17 cellular contexts compared by ENCODE assay signal in the genomic region with DNA sequence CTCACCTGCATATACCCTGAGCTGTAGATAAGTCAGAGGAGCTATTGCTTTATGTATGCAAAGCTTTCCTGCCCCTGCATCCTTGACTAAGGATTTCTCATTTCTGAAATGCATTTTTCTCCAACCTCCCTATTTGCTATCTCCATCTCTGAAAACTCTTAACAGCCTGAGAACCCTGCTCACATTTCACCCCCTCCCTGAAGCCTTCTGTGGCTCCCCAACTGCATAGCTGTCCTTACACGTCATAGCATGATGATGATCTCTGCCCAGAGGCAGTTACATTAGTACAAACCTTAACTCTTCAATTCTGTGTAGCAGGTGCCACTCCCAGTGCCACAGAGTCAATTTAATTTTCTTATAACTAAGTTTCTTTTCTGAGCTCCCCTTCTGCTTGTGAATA.
DNase-seq lines count a peak whose midpoint lies in the region; ATAC-seq and FAIRE-seq lines count a peak whose summit lies in the region.
"Had no signal": no experiment of that assay in that cellular context is flagged by ENCODE, and none has a peak within 500 bp of the region (broad histone marks: within the 10 kb centered on the region; RNA-seq: fewer than 3 reads in every experiment).

No MANE protein-coding gene starts in this region.

- H3K14ac ChIP-seq in neuronal stem cell (ENCODE audit: low read length) = no peak overlapping the region

- no peak overlapping the region for H3K23ac ChIP-seq in neuronal stem cell (ENCODE audit: low read depth, low read length, poor library complexity)

- no peak overlapping the region for H2BK5ac ChIP-seq in neuronal stem cell (ENCODE audit: low read length)

- H3K4me1 ChIP-seq in SJCRH30 (peaks cover 43% of the 10 kb centered on the region), neuronal stem cell (ENCODE audit: control insufficient read depth in 2 of 2, insufficient read depth in 1 of 2, low read depth in 1 of 2, low read length in 2 of 2) (peaks cover 6 to 8% of the 10 kb centered on the region in 2 donors)
- H3K4me1 ChIP-seq: gastroesophageal sphincter, upper lobe of left lung had no signal

- no peak overlapping the region for H2BK120ac ChIP-seq in neuronal stem cell (ENCODE audit: low read depth, low read length)

- H3K9ac ChIP-seq in neuronal stem cell (ENCODE audit: low read depth, low read length, poor library complexity) = no peak overlapping the region

- ATAC-seq in HG02885 (IDR thresholded peaks at IDR 0.05; ENCODE audit: poor library complexity, unreplicated experiment) = no peak
- ATAC-seq: effector memory CD8-positive, alpha-beta T cell; gastroesophageal sphincter had no signal

- H2AK5ac ChIP-seq in neuronal stem cell (ENCODE audit: low read depth, low read length) = no peak overlapping the region

- H3K36me3 ChIP-seq in SJCRH30 (no peaks in the 10 kb centered on the region), neuronal stem cell (replicated peaks in 1 of 2; ENCODE audit: control insufficient read depth in 2 of 2, insufficient read depth in 2 of 2, low read length in 2 of 2) (no peaks in the 10 kb centered on the region)
- H3K36me3 ChIP-seq: gastroesophageal sphincter, upper lobe of left lung had no signal

- no peaks in the 10 kb centered on the region for H3K27me3 ChIP-seq in SJCRH30
- no peaks in the 10 kb centered on the region for H3K27me3 ChIP-seq in neuronal stem cell (ENCODE audit: control insufficient read depth in 3 of 3, insufficient read depth in 3 of 3, low read depth in 1 of 3, low read length in 3 of 3)
- H3K27me3 ChIP-seq: gastroesophageal sphincter, upper lobe of left lung had no signal

- FAIRE-seq in urothelium cell line (lab: Jason Lieb, UNC) = no peak

- H3K4me2 ChIP-seq in neuronal stem cell (ENCODE audit: insufficient read depth, low read length, poor library complexity, severe bottlenecking) = no peak overlapping the region

- no peak overlapping the region for H3K18ac ChIP-seq in neuronal stem cell (ENCODE audit: low read length)

- no peaks in the 10 kb centered on the region for H3K79me1 ChIP-seq in neuronal stem cell (ENCODE audit: low read depth, low read length)

- no CpG with 5 or more reads among the region's 1 CpG for WGBS in neuronal stem cell (ENCODE audit: extremely low coverage in 2 of 2, insufficient read length in 2 of 2, insufficient replicate concordance in 1 of 2), 2 donors

- H4K91ac ChIP-seq in neuronal stem cell (ENCODE audit: low read depth, low read length, poor library complexity) = no peak overlapping the region

- no peak overlapping the region for H2AFZ ChIP-seq in neuronal stem cell (ENCODE audit: low read length)

- no peak overlapping the region for H3K4ac ChIP-seq in neuronal stem cell (ENCODE audit: low read length)

- DNase-seq in AG08396 (ENCODE audit: low spot score) (peak; percentile 45), H4 (ENCODE audit: low spot score) (peak; percentile 14), SJCRH30 (peak; percentile 23 to 52), epithelial cell of prostate (ENCODE audit: low read depth, low spot score) (no peak), neuronal stem cell (ENCODE audit: low spot score) (no peak), urothelium cell line (ENCODE audit: low spot score) (no peak)
- no peak for DNase-seq in NK-92 treated with Interleukin-12 subunit alpha and Interleukin-12 subunit beta, amount 100 ng/mL, for 24 hours (lab: John Stamatoyannopoulos, UW)
- DNase-seq: activated naive CD4-positive, alpha-beta T cell treated with anti-CD3 and anti-CD28 coated beads for 36 hours; central memory CD4-positive, alpha-beta T cell; effector memory CD8-positive, alpha-beta T cell; KG1; midbrain; NCI-H1417 treated with DMSO at 0.1 percent for 48 hours; occipital lobe; upper lobe of left lung had no signal

- H4K8ac ChIP-seq in neuronal stem cell (ENCODE audit: low read depth, low read length) = no peak overlapping the region

- H3K4me3 ChIP-seq in SJCRH30 (no peak overlapping the region), neuronal stem cell (ENCODE audit: low read length in 2 of 2) (no peak overlapping the region)
- H3K4me3 ChIP-seq: gastroesophageal sphincter, upper lobe of left lung had no signal

- H2BK15ac ChIP-seq in neuronal stem cell (ENCODE audit: low read length) = no peak overlapping the region

- H3K9me3 ChIP-seq in SJCRH30 (replicated peaks) (peaks cover 5% of the 10 kb centered on the region; the same call in 1 of the 2 replicates), neuronal stem cell (replicated peaks in 1 of 2; ENCODE audit: control insufficient read depth in 2 of 2, insufficient read depth in 1 of 2, low read depth in 1 of 2, low read length in 2 of 2) (peaks cover 7 to 11% of the 10 kb centered on the region in 2 donors)

- no peak overlapping the region for H2BK12ac ChIP-seq in neuronal stem cell (ENCODE audit: low read length)

- H3K27ac ChIP-seq in SJCRH30 (no peak overlapping the region), epithelial cell of prostate (peak overlapping the region; percentile 99), neuronal stem cell (replicated peaks; ENCODE audit: low read length) (no peak overlapping the region)
- H3K27ac ChIP-seq: gastroesophageal sphincter, upper lobe of left lung had no signal

Comparison
In these comparisons a context has a peak if more than half of its experiments do, and no peak if none do; other contexts are left out.
1. DNase-seq: peak in AG08396 (single experiment), H4 (single experiment) and SJCRH30 (2 of 2); none in epithelial cell of prostate (single experiment), NK-92 treated with Interleukin-12 subunit alpha and Interleukin-12 subunit beta, amount 100 ng/mL, for 24 hours (single experiment), neuronal stem cell (single experiment) and urothelium cell line (single experiment).